8 cellular contexts compared by ENCODE assay signal in the genomic region with DNA sequence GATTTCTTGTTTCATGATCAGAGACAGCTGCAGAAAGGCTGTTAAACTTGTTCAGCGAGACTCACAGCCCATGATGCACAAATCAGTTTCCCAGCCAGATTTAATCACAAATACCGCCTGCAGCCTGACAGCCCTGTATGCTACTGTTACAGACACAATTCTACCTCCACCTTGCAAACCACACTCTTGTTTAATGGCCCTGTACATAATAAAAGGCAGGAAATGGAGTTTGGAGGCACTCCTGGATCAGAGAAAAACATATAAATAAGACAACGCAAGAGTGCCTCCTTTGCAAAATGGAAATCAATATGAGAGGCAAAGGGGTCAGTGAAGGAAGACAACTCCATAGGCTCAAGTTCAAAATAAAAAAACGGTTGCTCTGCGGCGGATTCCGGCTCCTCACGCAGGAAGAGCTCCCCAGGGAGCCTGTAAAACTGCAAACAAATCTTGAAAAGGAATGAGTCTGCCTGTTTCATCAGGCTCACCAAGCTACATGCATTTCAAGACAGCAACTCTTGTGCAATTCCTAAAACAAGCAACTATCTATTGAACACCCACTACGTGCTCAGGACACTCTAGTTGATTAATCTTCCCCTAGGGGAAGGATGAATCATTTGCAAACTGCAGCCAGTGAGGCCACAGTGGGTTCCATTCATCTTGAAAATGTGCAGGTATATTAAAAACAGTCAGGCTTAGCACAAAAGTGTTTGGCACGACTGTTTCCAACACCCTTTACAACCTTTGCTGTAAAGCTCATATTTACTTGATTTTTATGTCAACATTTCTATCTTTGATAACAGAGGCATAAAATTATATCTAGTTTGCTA. TPM values are rescaled to one million over a fixed set of nuclear protein-coding genes. Genes with fewer than 3 reads are reported as not detected.
A peak's percentile ranks its signal among the peaks of the same experiment; 100 is the strongest.
DNase-seq lines count a peak whose midpoint lies in the region; ATAC-seq and TF ChIP-seq lines count a peak whose summit lies in the region.

No MANE protein-coding gene starts in this region.

- no peaks in the 10 kb centered on the region for H3K9me2 ChIP-seq in DOHH2 (replicated peaks; ENCODE audit: control insufficient read depth, low read length)

- DNase-seq in NCI-H1930 (lab: John Stamatoyannopoulos, UW): peak; percentile 15 to 73
- peak; percentile 44 to 71 (median 62) for DNase-seq in body of pancreas
- DNase-seq in activated CD8-positive, alpha-beta memory T cell treated with anti-CD3 and anti-CD28 coated beads, Interleukin-2, amount 50 U/mL, for 48 hours: no peak
- DNase-seq in NCI-H1048 (lab: John Stamatoyannopoulos, UW): no peak

- H3K27ac ChIP-seq in DOHH2 (ENCODE audit: low read depth, low read length) (no peak overlapping the region), body of pancreas (peak overlapping the region; percentile 78 to 85 (median 82)), mucosa of rectum (ENCODE audit: low read depth in 2 of 2, low read length in 2 of 2) (peak overlapping the region; percentile 28 to 62)

- no peak overlapping the region for H3K4me3 ChIP-seq in DOHH2 (ENCODE audit: low read length)
- no peak overlapping the region for H3K4me3 ChIP-seq in body of pancreas
- peak overlapping the region; percentile 23 to 27 for H3K4me3 ChIP-seq in mucosa of rectum (ENCODE audit: low read length in 2 of 2)

- H3K9ac ChIP-seq in mucosa of rectum (ENCODE audit: low read depth in 1 of 2, low read length in 2 of 2): peak overlapping the region; percentile 19 to 34

- H3K79me2 ChIP-seq in DOHH2 (ENCODE audit: control insufficient read depth, low read length): no peaks in the 10 kb centered on the region

- H3K9me3 ChIP-seq in DOHH2 (ENCODE audit: control insufficient read depth, insufficient read depth, low read length): no peaks in the 10 kb centered on the region
- H3K9me3 ChIP-seq in body of pancreas: no peaks in the 10 kb centered on the region
- no peaks in the 10 kb centered on the region for H3K9me3 ChIP-seq in mucosa of rectum (ENCODE audit: control insufficient read depth in 2 of 2, low read length in 2 of 2)

- H3K36me3 ChIP-seq in DOHH2 (ENCODE audit: control insufficient read depth, low read length) (no peaks in the 10 kb centered on the region), body of pancreas (replicated peaks in 1 of 2; ENCODE audit: insufficient read depth in 1 of 2, low read depth in 2 of 2) (no peaks in the 10 kb centered on the region), mucosa of rectum (ENCODE audit: control insufficient read depth in 2 of 2, insufficient read depth in 2 of 2, low read length in 2 of 2) (no peaks in the 10 kb centered on the region)

- H3K27me3 ChIP-seq in DOHH2 (ENCODE audit: control insufficient read depth, low read length) (peaks cover 5% of the 10 kb centered on the region; the same call in 1 of the 2 replicates), body of pancreas (no peaks in the 10 kb centered on the region), mucosa of rectum (ENCODE audit: control insufficient read depth in 2 of 2, insufficient read depth in 2 of 2, low read length in 2 of 2) (no peaks in the 10 kb centered on the region)

- intact Hi-C loops in body of pancreas (cut with DNase I): no loop called here

- H3F3A ChIP-seq in DOHH2 (ENCODE audit: control insufficient read depth, insufficient read depth): no peaks in the 10 kb centered on the region

- peak; percentile 43 for ATAC-seq in body of pancreas
- ATAC-seq in GM18498 (IDR thresholded peaks at IDR 0.05; ENCODE audit: unreplicated experiment): no peak
- no peak for ATAC-seq in HG03457 (IDR thresholded peaks at IDR 0.05; ENCODE audit: unreplicated experiment)

- peak overlapping the region; percentile 16; the same call in 1 of the 2 replicates for H3K4me2 ChIP-seq in DOHH2 (ENCODE audit: low read length)

- H3K4me1 ChIP-seq in DOHH2 (ENCODE audit: control insufficient read depth, low read length) (no peaks in the 10 kb centered on the region), body of pancreas (peaks cover 100% of the 10 kb centered on the region), mucosa of rectum (ENCODE audit: control insufficient read depth in 2 of 2, insufficient read depth in 2 of 2, low read length in 2 of 2) (peaks cover 25 to 50% of the 10 kb centered on the region in 2 donors)

- TF ChIP-seq POLR2A in body of pancreas (IDR thresholded peaks at IDR 0.05): no peak

- TF ChIP-seq CTCF in DOHH2 (IDR thresholded peaks at IDR 0.05; ENCODE audit: low read depth, low read length, poor library complexity, severe bottlenecking): no peak
- TF ChIP-seq CTCF in body of pancreas (IDR thresholded peaks at IDR 0.05): no peak

- WGBS in body of pancreas, 2 donors: 4 to 6% methylated on average over 10 of the region's 10 CpGs

- H4K20me1 ChIP-seq in DOHH2 (ENCODE audit: control insufficient read depth, insufficient read depth, low read depth, low read length): no peaks in the 10 kb centered on the region

RNA-seq across cellular contexts. Expression of gene TBC1D8, which starts 37.5 kb away (rescaled TPM):
- total RNA-seq in body of pancreas: 100 to 1,000 TPM in 1 of 2 donors, 10 to 100 TPM in 1; 63.8 to 111 TPM

Comparison
In these comparisons a context has a peak if more than half of its experiments do, and no peak if none do; other contexts are left out.
1. H3K4me3 ChIP-seq: peak in mucosa of rectum (2 of 2); none in DOHH2 (single experiment) and body of pancreas (0 of 2).
2. DNase-seq: peak in NCI-H1930 (2 of 2) and body of pancreas (4 of 4); none in activated CD8-positive, alpha-beta memory T cell treated with anti-CD3 and anti-CD28 coated beads, Interleukin-2, amount 50 U/mL, for 48 hours (single experiment) and NCI-H1048 (single experiment).